19 cellular contexts compared by ENCODE assay signal in the genomic region with DNA sequence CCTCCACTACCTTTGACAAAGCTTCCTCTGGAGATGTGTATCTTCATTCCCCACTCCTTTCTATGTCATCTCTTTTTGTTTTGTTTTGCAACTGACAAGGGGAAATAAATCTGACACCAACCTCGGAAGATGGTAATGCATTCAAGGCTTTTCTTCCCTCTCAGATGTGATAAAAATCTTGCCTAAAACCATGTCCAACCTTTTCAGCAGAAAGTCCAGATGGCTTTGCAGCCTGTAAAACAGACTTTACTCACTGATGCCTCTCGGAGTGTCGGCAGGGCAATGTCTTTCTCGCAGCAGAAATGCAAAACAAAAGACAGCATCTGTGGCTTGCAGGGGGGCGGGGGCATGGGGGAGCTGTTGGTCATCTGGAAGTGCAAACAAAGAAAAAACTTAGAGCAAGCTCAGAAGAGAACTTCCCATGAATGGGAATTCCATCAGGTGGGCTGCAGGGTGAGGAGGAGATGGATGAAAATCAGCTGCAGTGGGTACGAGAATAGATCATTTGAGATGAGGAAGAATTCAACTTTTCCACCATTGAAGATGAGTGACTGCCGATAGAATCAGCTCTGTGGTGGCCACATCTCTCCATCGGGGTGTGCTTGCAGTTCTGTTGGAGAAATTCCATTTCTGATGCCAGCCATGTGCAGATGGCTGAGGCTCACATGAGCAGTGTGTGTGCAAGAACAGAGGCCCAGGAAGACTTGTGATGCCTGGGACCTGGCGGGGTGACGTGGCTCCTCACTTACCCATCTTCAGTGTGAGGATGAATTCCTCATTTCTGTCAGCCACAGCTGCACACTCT.
DNase-seq lines count a peak whose midpoint lies in the region; ATAC-seq, FAIRE-seq and TF ChIP-seq lines count a peak whose summit lies in the region.
"Had no signal": no experiment of that assay in that cellular context is flagged by ENCODE, and none has a peak within 500 bp of the region (broad histone marks: within the 10 kb centered on the region; RNA-seq: fewer than 3 reads in every experiment).

No MANE protein-coding gene starts in this region.

- 53 to 62% methylated on average over 10 of the region's 10 CpGs for WGBS in endodermal cell (ENCODE audit: insufficient coverage in 1 of 2, insufficient read length in 1 of 2), 2 experiments

- TF ChIP-seq CTCF in endodermal cell (conservative IDR thresholded peaks at IDR 0.05) (no peak), mesothelial cell of epicardium (IDR thresholded peaks at IDR 0.05; ENCODE audit: unreplicated experiment) (no peak)

- FAIRE-seq in urothelium cell line (lab: Jason Lieb, UNC) = no peak

- no peaks in the 10 kb centered on the region for H3K36me3 ChIP-seq in endodermal cell (ENCODE audit: control insufficient read depth, insufficient read depth, low read length)
- H3K36me3 ChIP-seq: adrenal gland, tibial artery had no signal

- H3K9me3 Mint-ChIP-seq in endodermal cell = peaks cover 4% of the 10 kb centered on the region
- H3K9me3 Mint-ChIP-seq in mesothelial cell of epicardium = no peaks in the 10 kb centered on the region

- H3K9me3 ChIP-seq in endodermal cell (ENCODE audit: control insufficient read depth, low read length) = no peaks in the 10 kb centered on the region
- H3K9me3 ChIP-seq: adrenal gland, tibial artery had no signal

- ATAC-seq in HG02623 (IDR thresholded peaks at IDR 0.05; ENCODE audit: unreplicated experiment) = no peak
- ATAC-seq: left cardiac atrium had no signal

- H3K4me1 Mint-ChIP-seq in endodermal cell = peaks cover 48% of the 10 kb centered on the region
- H3K4me1 Mint-ChIP-seq in mesothelial cell of epicardium = peaks cover 20% of the 10 kb centered on the region

- H3K4me3 Mint-ChIP-seq in endodermal cell (no peak overlapping the region), mesothelial cell of epicardium (no peak overlapping the region)

- H3K36me3 Mint-ChIP-seq in endodermal cell (ENCODE audit: low read depth) = no peaks in the 10 kb centered on the region
- no peaks in the 10 kb centered on the region for H3K36me3 Mint-ChIP-seq in mesothelial cell of epicardium

- no peak overlapping the region for H3K4me3 ChIP-seq in endodermal cell (ENCODE audit: low read length)
- H3K4me3 ChIP-seq: adrenal gland, PC-9, tibial artery had no signal

- H3K27ac Mint-ChIP-seq in endodermal cell (no peak overlapping the region), mesothelial cell of epicardium (peak overlapping the region; percentile 8)

- H3K9ac ChIP-seq in endodermal cell (ENCODE audit: extremely low read depth, low read length, poor library complexity, severe bottlenecking) = no peak overlapping the region

- DNase-seq in NCI-H146 (lab: John Stamatoyannopoulos, UW) (peak; percentile 30), NCI-H146 treated with DMSO at 0.1 percent for 48 hours (lab: John Stamatoyannopoulos, UW; ENCODE audit: unreplicated experiment) (no peak), endodermal cell (peak; percentile 76), mesothelial cell of epicardium (ENCODE audit: low spot score in 2 of 2, unreplicated experiment in 2 of 2) (no peak), urothelium cell line (ENCODE audit: low spot score) (no peak)
- DNase-seq in effector CD4-positive, alpha-beta T cell = no peak
- DNase-seq: activated CD8-positive, alpha-beta memory T cell treated with anti-CD3 and anti-CD28 coated beads for 24 hours; DMS79; GOT3; left cardiac atrium; NCI-H187 treated with DMSO at 0.1 percent for 48 hours; NCI-H69; PC-9; stimulated activated CD4-positive, alpha-beta T cell treated with anti-CD3 and anti-CD28 coated beads, Interleukin-4, amount 100 ng/mL, for 1 hour; tibial artery had no signal

- H3K27ac ChIP-seq in endodermal cell (ENCODE audit: low read depth, low read length) (peak overlapping the region; percentile 80), temporal lobe (ENCODE audit: low read depth, low read length) (peak overlapping the region; percentile 77)
- H3K27ac ChIP-seq: 22Rv1, adrenal gland, PC-9 had no signal

- no peaks in the 10 kb centered on the region for H3K4me1 ChIP-seq in endodermal cell (ENCODE audit: control insufficient read depth, insufficient read depth, low read length)
- H3K4me1 ChIP-seq: adrenal gland had no signal

- no peaks in the 10 kb centered on the region for H3K27me3 ChIP-seq in endodermal cell (ENCODE audit: control insufficient read depth, insufficient read depth, low read length, poor library complexity, severe bottlenecking)
- H3K27me3 ChIP-seq: adrenal gland had no signal

- peaks cover 3% of the 10 kb centered on the region for H3K27me3 Mint-ChIP-seq in endodermal cell (ENCODE audit: insufficient read depth)
- peaks cover 8% of the 10 kb centered on the region for H3K27me3 Mint-ChIP-seq in mesothelial cell of epicardium (ENCODE audit: low read depth)

Comparison
In these comparisons a context has a peak if more than half of its experiments do, and no peak if none do; other contexts are left out.
1. DNase-seq: peak in NCI-H146 (single experiment) and endodermal cell (single experiment); none in NCI-H146 treated with DMSO at 0.1 percent for 48 hours (single experiment), mesothelial cell of epicardium (0 of 2), urothelium cell line (single experiment) and effector CD4-positive, alpha-beta T cell (single experiment).